In genomic region chr2:99626158-99626557, GRCh38 we compare ENCODE assay signal across 19 cellular contexts.
A peak's percentile ranks its signal among the peaks of the same experiment; 100 is the strongest.
DNase-seq lines count a peak whose midpoint lies in the region; ATAC-seq and TF ChIP-seq lines count a peak whose summit lies in the region.
"Had no signal": no experiment of that assay in that cellular context is flagged by ENCODE, and none has a peak within 500 bp of the region (broad histone marks: within the 10 kb centered on the region; RNA-seq: fewer than 3 reads in every experiment).

No MANE protein-coding gene starts in this region.

- H3K4me1 ChIP-seq in left ventricle myocardium inferior (peaks cover 39% of the 10 kb centered on the region), left lung (no peaks in the 10 kb centered on the region)
- H3K4me1 ChIP-seq: BLaER1 had no signal

- ATAC-seq in left ventricle myocardium superior (no peak), memory B cell (ENCODE audit: low read depth) (no peak), left lung (no peak)
- ATAC-seq: CD8-positive, alpha-beta T cell; GM23338; HCT116 had no signal

- H3K9me3 Mint-ChIP-seq in memory B cell: no peaks in the 10 kb centered on the region
- no peaks in the 10 kb centered on the region for H3K9me3 Mint-ChIP-seq in immature natural killer cell
- H3K9me3 Mint-ChIP-seq: CD4-positive, CD25-positive, alpha-beta regulatory T cell; CD8-positive, alpha-beta T cell; GM23338 had no signal

- peaks cover 30% of the 10 kb centered on the region for H3K36me3 Mint-ChIP-seq in memory B cell
- no peaks in the 10 kb centered on the region for H3K36me3 Mint-ChIP-seq in immature natural killer cell

- H3K27ac ChIP-seq in left ventricle myocardium inferior (replicated peaks): peak overlapping the region; percentile 63
- H3K27ac ChIP-seq in left lung: no peak overlapping the region
- H3K27ac ChIP-seq: 22Rv1, BLaER1, C4-2B had no signal

- no peaks in the 10 kb centered on the region for H3K36me3 ChIP-seq in left ventricle myocardium inferior
- H3K36me3 ChIP-seq in left lung: no peaks in the 10 kb centered on the region

- DNase-seq in left ventricle myocardium inferior (no peak), left ventricle myocardium superior (no peak), NCI-H69 (lab: John Stamatoyannopoulos, UW) (peak; percentile 26), memory B cell (ENCODE audit: low spot score in 2 of 2) (no peak), left lung (no peak), immature natural killer cell (no peak)
- DNase-seq: CD4-positive, CD25-positive, alpha-beta regulatory T cell; CD8-positive, alpha-beta T cell; DMS53; DMS79 treated with DMSO at 0.1 percent for 48 hours; GF-D8; H9; HFFc6 had no signal

- intact Hi-C loops in left ventricle myocardium inferior (cut with micrococcal nuclease) (no loop called here), left ventricle myocardium superior (cut with micrococcal nuclease) (no loop called here), left lung (cut with DNase I) (no loop called here)

- H3K27me3 Mint-ChIP-seq in memory B cell (no peaks in the 10 kb centered on the region), immature natural killer cell (ENCODE audit: low read depth in 3 of 3) (peaks cover 2 to 5% (median 3%) of the 10 kb centered on the region in 3 donors)
- H3K27me3 Mint-ChIP-seq: B cell; CD4-positive, CD25-positive, alpha-beta regulatory T cell had no signal

- no peaks in the 10 kb centered on the region for H3K27me3 ChIP-seq in left ventricle myocardium inferior (ENCODE audit: low read depth)
- no peaks in the 10 kb centered on the region for H3K27me3 ChIP-seq in left lung
- H3K27me3 ChIP-seq: BLaER1 had no signal

- H3K4me3 Mint-ChIP-seq in memory B cell (no peak overlapping the region), immature natural killer cell (no peak overlapping the region)
- H3K4me3 Mint-ChIP-seq: B cell; CD4-positive, CD25-positive, alpha-beta regulatory T cell; CD8-positive, alpha-beta T cell; GM23338; H9; HFFc6 had no signal

- H3K4me3 ChIP-seq in left ventricle myocardium inferior (no peak overlapping the region), left lung (no peak overlapping the region)
- H3K4me3 ChIP-seq: BLaER1, GM23338 had no signal

- peaks cover 15% of the 10 kb centered on the region for H3K4me1 Mint-ChIP-seq in memory B cell
- no peaks in the 10 kb centered on the region for H3K4me1 Mint-ChIP-seq in immature natural killer cell
- H3K4me1 Mint-ChIP-seq: CD4-positive, CD25-positive, alpha-beta regulatory T cell; H9 had no signal

- H3K9me3 ChIP-seq in left ventricle myocardium inferior (replicated peaks) (no peaks in the 10 kb centered on the region), left lung (no peaks in the 10 kb centered on the region)
- H3K9me3 ChIP-seq: BLaER1 had no signal

- H3K27ac Mint-ChIP-seq in memory B cell (peak overlapping the region; percentile 75), immature natural killer cell (no peak overlapping the region)
- H3K27ac Mint-ChIP-seq: B cell; CD4-positive, CD25-positive, alpha-beta regulatory T cell; CD8-positive, alpha-beta T cell; GM23338; H9; HFFc6 had no signal

- TF ChIP-seq CTCF in left ventricle myocardium inferior (IDR thresholded peaks at IDR 0.05; ENCODE audit: borderline replicate concordance): no peak
- TF ChIP-seq CTCF in left lung (IDR thresholded peaks at IDR 0.05): no peak
